ENCODE assay signal across 1 cellular context in genomic region chr9:135878528-135879236, GRCh38.
TF ChIP-seq lines count a peak whose summit lies in the region.

No MANE protein-coding gene starts in this region.

TF ChIP-seq in H1, 55 proteins besides CTCF, POLR2A, EP300 and RAD21 (continued from another document):
- TF ChIP-seq CHD7 (IDR thresholded peaks at IDR 0.05; ENCODE audit: insufficient replicate concordance, low read length) = no peak
